Comparison of ENCODE assay signal across 8 cellular contexts in the genomic region with DNA sequence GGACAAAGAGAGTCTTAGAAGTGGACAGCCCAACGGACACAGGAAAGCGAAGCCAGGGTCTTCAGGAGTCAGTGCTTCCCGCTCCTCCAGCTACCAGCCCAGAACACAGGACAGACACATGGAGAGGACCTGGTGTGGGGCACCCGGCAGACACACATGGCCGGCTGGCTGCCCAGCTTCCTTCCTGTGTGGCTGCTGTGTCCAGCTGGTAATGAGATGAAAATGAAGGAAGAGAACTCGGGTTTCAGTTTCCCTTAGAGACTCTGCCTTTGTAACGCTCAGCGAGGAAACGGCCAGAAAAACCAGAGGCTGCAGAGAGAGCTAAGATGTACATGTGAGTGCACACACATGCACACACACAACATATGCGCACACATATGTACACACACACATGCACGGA.
DNase-seq lines count a peak whose midpoint lies in the region; ATAC-seq and TF ChIP-seq lines count a peak whose summit lies in the region.

No MANE protein-coding gene starts in this region.

- no peaks in the 10 kb centered on the region for H3K27me3 ChIP-seq in left lung

- H3K9me3 ChIP-seq in KOPT-K1 (ENCODE audit: insufficient read depth, low read length, poor library complexity, severe bottlenecking) (no peaks in the 10 kb centered on the region), left lung (peaks cover 0 to 5% of the 10 kb centered on the region in 2 donors)

- peak overlapping the region; percentile 18 for H3K27ac ChIP-seq in KOPT-K1 (ENCODE audit: low read depth, low read length, poor library complexity, severe bottlenecking)
- H3K27ac ChIP-seq in left lung: peak overlapping the region in 1 of 2 donors; percentile 70

- H3K4me1 Mint-ChIP-seq in osteocyte (ENCODE audit: unreplicated experiment): peaks cover 3% of the 10 kb centered on the region

- H3K27ac Mint-ChIP-seq in osteocyte (ENCODE audit: unreplicated experiment): no peak overlapping the region

- H3K27me3 Mint-ChIP-seq in osteocyte (ENCODE audit: unreplicated experiment): no peaks in the 10 kb centered on the region

- no peak overlapping the region for H3K4me3 Mint-ChIP-seq in osteocyte (ENCODE audit: unreplicated experiment)

- no peak for TF ChIP-seq CTCF in GM12865 (IDR thresholded peaks at IDR 0.05; ENCODE audit: insufficient read depth, low read depth, low read length, missing control alignments)
- TF ChIP-seq CTCF in left lung (IDR thresholded peaks at IDR 0.05): no peak
- TF ChIP-seq CTCF in osteocyte (IDR thresholded peaks at IDR 0.05): no peak

- peaks cover 0 to 67% of the 10 kb centered on the region in 2 donors for H3K4me1 ChIP-seq in left lung

- H3K4me3 ChIP-seq in GM12865 (ENCODE audit: low read depth, low read length) (peak overlapping the region; percentile 82), left lung (peak overlapping the region in 1 of 2 donors; percentile 29)

- intact Hi-C loops in left lung (cut with DNase I): no loop called here

- ATAC-seq in GM21423 (IDR thresholded peaks at IDR 0.05; ENCODE audit: unreplicated experiment): peak; percentile 47
- ATAC-seq in left lung: peak; percentile 65
- ATAC-seq in HG02970 (IDR thresholded peaks at IDR 0.05; ENCODE audit: low FRiP score, unreplicated experiment): no peak

- H3K9me3 Mint-ChIP-seq in osteocyte (ENCODE audit: unreplicated experiment): peaks cover 7% of the 10 kb centered on the region

- H3K36me3 Mint-ChIP-seq in osteocyte (ENCODE audit: unreplicated experiment): no peaks in the 10 kb centered on the region

- peak; percentile 87 for DNase-seq in GM12865 (ENCODE audit: low read depth)
- peak; percentile 56 to 87 for DNase-seq in left lung
- DNase-seq in SIG-M5 (lab: John Stamatoyannopoulos, UW): no peak
- DNase-seq in HT-29 (ENCODE audit: low spot score): no peak
- no peak for DNase-seq in osteocyte (ENCODE audit: extremely low spot score, unreplicated experiment)

- H3K36me3 ChIP-seq in KOPT-K1 (ENCODE audit: insufficient read depth, low read length) (peaks cover 81% of the 10 kb centered on the region), left lung (peaks cover 0 to 14% of the 10 kb centered on the region in 2 donors)

Comparison
In these comparisons a context has a peak if more than half of its experiments do, and no peak if none do; other contexts are left out.
1. DNase-seq: peak in GM12865 (single experiment) and left lung (2 of 2); none in SIG-M5 (single experiment), HT-29 (single experiment) and osteocyte (single experiment).